Comparison of ENCODE assay signal across 11 cellular contexts in the genomic region with DNA sequence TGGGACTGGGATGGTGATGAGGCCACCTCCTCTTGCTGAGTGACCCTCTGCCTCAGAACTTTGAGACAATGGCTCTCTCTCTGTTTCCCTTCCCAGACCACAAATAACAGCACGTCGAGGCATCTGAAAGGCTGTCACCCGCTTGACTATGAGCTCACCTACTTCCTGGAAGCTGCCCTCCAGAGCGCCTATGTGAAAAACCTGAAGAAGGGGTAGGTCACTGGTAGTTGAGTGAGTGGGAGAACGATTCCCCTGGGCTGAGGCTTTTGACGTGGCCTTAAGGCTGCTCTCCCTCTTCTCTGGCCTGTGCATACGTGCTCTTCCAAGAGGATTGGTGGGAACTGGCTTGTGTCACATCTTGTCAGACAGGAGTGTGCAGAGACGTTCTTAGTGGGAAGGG. TPM values are rescaled to one million over a fixed set of nuclear protein-coding genes. Genes with fewer than 3 reads are reported as not detected.
DNase-seq lines count a peak whose midpoint lies in the region; ATAC-seq and TF ChIP-seq lines count a peak whose summit lies in the region.
"Had no signal": no experiment of that assay in that cellular context is flagged by ENCODE, and none has a peak within 500 bp of the region (broad histone marks: within the 10 kb centered on the region; RNA-seq: fewer than 3 reads in every experiment).

No MANE protein-coding gene starts in this region.

- TF ChIP-seq CTCF in GM10266 (IDR thresholded peaks at IDR 0.05; ENCODE audit: control insufficient read depth, insufficient read depth, low read depth, missing control alignments): no peak
- TF ChIP-seq CTCF in activated CD8-positive, alpha-beta T cell treated with anti-CD3 and anti-CD28 coated beads for 36 hours (IDR thresholded peaks at IDR 0.05): no peak
- no peak for TF ChIP-seq CTCF in neural crest cell (conservative IDR thresholded peaks at IDR 0.05)

- no peaks in the 10 kb centered on the region for H3K27me3 Mint-ChIP-seq in activated CD8-positive, alpha-beta T cell treated with anti-CD3 and anti-CD28 coated beads for 36 hours
- H3K27me3 Mint-ChIP-seq in neural crest cell (ENCODE audit: low read depth): no peaks in the 10 kb centered on the region

- H3K9me3 Mint-ChIP-seq in activated CD8-positive, alpha-beta T cell treated with anti-CD3 and anti-CD28 coated beads for 36 hours: no peaks in the 10 kb centered on the region
- no peaks in the 10 kb centered on the region for H3K9me3 Mint-ChIP-seq in neural crest cell
- H3K9me3 Mint-ChIP-seq: mesothelial cell of epicardium had no signal

- POLR2A ChIA-PET in activated CD8-positive, alpha-beta T cell treated with anti-CD3 and anti-CD28 coated beads for 36 hours (lab: Charles Lee): interaction anchor here (0.6 kb wide), 1 partner anchor 426 kb away, joined by 3 read pairs; no protein-coding TSS in a partner anchor

- H3K36me3 Mint-ChIP-seq in activated CD8-positive, alpha-beta T cell treated with anti-CD3 and anti-CD28 coated beads for 36 hours (ENCODE audit: low read depth): peaks cover 44% of the 10 kb centered on the region
- no peaks in the 10 kb centered on the region for H3K36me3 Mint-ChIP-seq in neural crest cell (ENCODE audit: low read depth)

- H3K4me3 Mint-ChIP-seq in activated CD8-positive, alpha-beta T cell treated with anti-CD3 and anti-CD28 coated beads for 36 hours: peak overlapping the region; percentile 65
- H3K4me3 Mint-ChIP-seq in neural crest cell: no peak overlapping the region
- H3K4me3 Mint-ChIP-seq: mesothelial cell of epicardium had no signal

- intact Hi-C loops in activated CD8-positive, alpha-beta T cell treated with anti-CD3 and anti-CD28 coated beads for 36 hours (cut with micrococcal nuclease): loop anchor here (2.0 kb wide), 1 partner anchor 36 kb away; no protein-coding TSS in a partner anchor

- peaks cover 58% of the 10 kb centered on the region for H3K4me1 Mint-ChIP-seq in activated CD8-positive, alpha-beta T cell treated with anti-CD3 and anti-CD28 coated beads for 36 hours (ENCODE audit: low read depth)
- peaks cover 4% of the 10 kb centered on the region for H3K4me1 Mint-ChIP-seq in neural crest cell
- H3K4me1 Mint-ChIP-seq: mesothelial cell of epicardium had no signal

- peak overlapping the region; percentile 92 for H3K27ac Mint-ChIP-seq in activated CD8-positive, alpha-beta T cell treated with anti-CD3 and anti-CD28 coated beads for 36 hours
- H3K27ac Mint-ChIP-seq in neural crest cell (ENCODE audit: unreplicated experiment): peak overlapping the region; percentile 70
- H3K27ac Mint-ChIP-seq: mesothelial cell of epicardium had no signal

- DNase-seq in GM10266 (ENCODE audit: extremely low spot score) (peak; percentile 52), neural crest cell (ENCODE audit: low read depth, low spot score) (no peak), EL (no peak), HT-29 (ENCODE audit: low spot score) (no peak), hypothalamus (lab: John Stamatoyannopoulos, UW) (no peak), cerebellum (ENCODE audit: low spot score) (no peak)
- DNase-seq in activated CD8-positive, alpha-beta T cell treated with anti-CD3 and anti-CD28 coated beads for 36 hours: peak; percentile 74
- DNase-seq: NCI-H510A had no signal

- peak; percentile 20 for ATAC-seq in HG02759 (IDR thresholded peaks at IDR 0.05; ENCODE audit: unreplicated experiment)
- peak; percentile 66 for ATAC-seq in activated CD8-positive, alpha-beta T cell treated with anti-CD3 and anti-CD28 coated beads for 36 hours
- ATAC-seq: SK-N-SH treated with all-trans-retinoic acid at 6 μM for 48 hours had no signal

- CTCF ChIA-PET in activated CD8-positive, alpha-beta T cell treated with anti-CD3 and anti-CD28 coated beads for 36 hours (lab: Charles Lee): interaction anchor here (1.0 to 1.4 kb wide), 2 partner anchors 16 to 60 kb away, joined by 3 to 4 read pairs; no protein-coding TSS in a partner anchor

RNA-seq across cellular contexts. Expression of a gene that starts 37.7 kb away (rescaled TPM):
- total RNA-seq in activated CD8-positive, alpha-beta T cell treated with anti-CD3 and anti-CD28 coated beads for 36 hours: 10 to 100 TPM; 51.6 to 54.7 TPM
- total RNA-seq in neural crest cell: 9.6 and 9.8 TPM in 2 replicates
- total RNA-seq in HT-29 (2014; rRNA removed; shearing (Covaris generic)): 21.2 and 23.5 TPM in 2 replicates
- total RNA-seq in cerebellum: 11.2 TPM

Comparison
In these comparisons a context has a peak if more than half of its experiments do, and no peak if none do; other contexts are left out.
1. DNase-seq: peak in GM10266 (single experiment) and activated CD8-positive, alpha-beta T cell treated with anti-CD3 and anti-CD28 coated beads for 36 hours (single experiment); none in neural crest cell (single experiment), EL (single experiment), HT-29 (single experiment), hypothalamus (0 of 51) and cerebellum (single experiment).